8 cellular contexts compared by ENCODE assay signal in the genomic region with DNA sequence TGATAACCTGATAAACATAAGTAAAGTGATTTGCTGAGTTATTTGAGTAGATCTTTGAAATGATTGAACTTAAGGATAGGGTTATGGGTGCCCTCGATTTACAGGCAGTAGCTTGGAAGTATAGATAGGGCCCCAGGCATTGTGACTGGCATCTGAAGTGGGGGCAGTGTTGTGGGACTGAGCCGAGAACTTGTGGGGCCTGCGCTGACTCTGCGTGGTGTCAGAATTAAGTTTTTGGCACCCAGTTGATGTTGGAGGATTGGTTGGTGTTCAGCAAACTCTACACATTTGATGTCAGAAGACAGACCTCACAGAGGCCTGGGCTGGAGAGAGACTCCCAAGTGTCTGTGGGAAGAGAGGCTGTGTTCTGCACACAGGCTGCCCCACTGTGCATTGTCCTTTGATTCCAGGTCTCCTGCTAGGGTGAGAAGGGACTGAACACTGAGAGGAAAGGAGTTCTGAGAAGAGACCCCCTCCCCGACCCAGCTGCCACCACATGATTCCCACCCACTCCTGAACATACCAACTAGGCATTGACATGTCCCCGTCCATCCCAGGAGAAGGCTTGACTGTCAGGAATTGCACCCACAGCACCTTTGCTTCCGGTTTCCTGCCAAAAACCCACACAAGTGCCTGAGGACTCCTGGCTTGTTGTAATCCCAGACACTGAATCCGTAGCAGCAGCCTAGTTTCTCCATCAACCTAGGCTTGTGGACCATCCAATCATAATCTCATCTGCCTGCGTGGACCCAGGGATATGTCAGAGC. TPM values are rescaled to one million over a fixed set of nuclear protein-coding genes. Genes with fewer than 3 reads are reported as not detected.
DNase-seq lines count a peak whose midpoint lies in the region; ATAC-seq and TF ChIP-seq lines count a peak whose summit lies in the region.

No MANE protein-coding gene starts in this region.

- H2BK15ac ChIP-seq in IMR-90 (ENCODE audit: low read depth, low read length) = peak overlapping the region; percentile 51; the same call in 1 of the 3 replicates

- H3K56ac ChIP-seq in IMR-90 (ENCODE audit: extremely low read depth, insufficient read depth, low read length) = no peak overlapping the region

- H3K4me1 Mint-ChIP-seq in nephron = peaks cover 22% of the 10 kb centered on the region

- H4K8ac ChIP-seq in IMR-90 (ENCODE audit: low read depth in 2 of 2, low read length in 2 of 2) = peak overlapping the region in 1 of 2 experiments; percentile 4; a peak in 2 of 4 replicates

- TF ChIP-seq CTCF in IMR-90 (conservative IDR thresholded peaks at IDR 0.05; ENCODE audit: low read depth, low read length) (no peak), breast epithelium (IDR thresholded peaks at IDR 0.05) (no peak), nephron (IDR thresholded peaks at IDR 0.05; ENCODE audit: unreplicated experiment in 3 of 3) (no peak), WERI-Rb-1 (IDR thresholded peaks at IDR 0.05; ENCODE audit: low read depth, low read length) (no peak)

- H2BK5ac ChIP-seq in IMR-90 (ENCODE audit: low read depth, low read length, poor library complexity, severe bottlenecking) = peak overlapping the region; percentile 84

- no peak for ATAC-seq in IMR-90 (ENCODE audit: low read depth)

- peak overlapping the region; percentile 48 for H3K18ac ChIP-seq in IMR-90 (ENCODE audit: low read depth, low read length)

- H2AFZ ChIP-seq in IMR-90 (replicated peaks; ENCODE audit: low read length, poor library complexity) = peak overlapping the region; percentile 13

- peaks cover 3% of the 10 kb centered on the region for H3K27me3 Mint-ChIP-seq in nephron (ENCODE audit: low read depth)

- intact Hi-C loops in IMR-90 (cut with micrococcal nuclease) (loop anchor here (10.0 kb wide), 1 partner anchor 693 kb away; the partner anchor contains the start of gene FUS), breast epithelium (cut with DNase I; ENCODE audit: low total_unique reads) (no loop called here)

- H3K27ac ChIP-seq in BLaER1 treated with 17β-estradiol and CSF1 and Interleukin-3, amounts not matched to agents 10 nM and 100 nM = peak overlapping the region in 7 of 11 experiments; percentile 20 to 100 (median 98); a peak in 12 of 22 replicates
- H3K27ac ChIP-seq in IMR-90 (ENCODE audit: insufficient read depth, low read length) (peak overlapping the region; percentile 83), breast epithelium (peak overlapping the region; percentile 89 to 90), WERI-Rb-1 (no peak overlapping the region)

- peaks cover 41 to 71% of the 10 kb centered on the region in 2 experiments for H3K79me1 ChIP-seq in IMR-90 (ENCODE audit: low read depth in 1 of 2, low read length in 2 of 2)

- dilution Hi-C loops in IMR-90 (cut with HindIII; ENCODE audit: low sequenced_read_pairs, unreplicated experiment) = no loop called here

- 100% methylated on average over 2 of the region's 9 CpGs; no CpG with 5 or more reads in 1 of the 2 experiments for WGBS in IMR-90 (ENCODE audit: extremely low coverage in 2 of 2, insufficient read length in 1 of 2), 2 experiments

- peak overlapping the region in 4 of 11 experiments; percentile 68 to 100 (median 100); a peak in 8 of 22 replicates for H3K9ac ChIP-seq in BLaER1 treated with 17β-estradiol and CSF1 and Interleukin-3, amounts not matched to agents 10 nM and 100 nM
- peak overlapping the region; percentile 22; the same call in 1 of the 2 replicates for H3K9ac ChIP-seq in IMR-90 (ENCODE audit: low read depth, low read length)

- peaks cover 29 to 68% (median 45%) of the 10 kb centered on the region in 10 experiments for H3K4me1 ChIP-seq in BLaER1 treated with 17β-estradiol and CSF1 and Interleukin-3, amounts not matched to agents 10 nM and 100 nM
- peaks cover 23% of the 10 kb centered on the region for H3K4me1 ChIP-seq in IMR-90 (ENCODE audit: control insufficient read depth, insufficient read depth, low read length)
- H3K4me1 ChIP-seq in breast epithelium = peaks cover 5 to 29% of the 10 kb centered on the region in 2 donors

- peak overlapping the region; percentile 53 for H2AK9ac ChIP-seq in IMR-90 (replicated peaks; ENCODE audit: low read depth, low read length, poor library complexity)

- in situ Hi-C loops in IMR-90 (cut with MboI; ENCODE audit: low sequenced_read_pairs) = loop anchor here (5.0 to 10.0 kb wide), 2 partner anchors 371 to 683 kb away; partner anchors contain the start of gene RUSF1

- no peak overlapping the region for H3K4me3 Mint-ChIP-seq in nephron

- peak overlapping the region; percentile 57 to 80 (median 73) for H3K27ac Mint-ChIP-seq in nephron

- CTCF ChIA-PET in IMR-90 (lab: Yijun Ruan, JAX) = interaction anchor here (0.6 to 1.7 kb wide), 4 partner anchors 10 to 726 kb away, joined by 3 to 12 read pairs (median 4); no protein-coding TSS in a partner anchor

- peaks cover 67% of the 10 kb centered on the region for H3K36me3 Mint-ChIP-seq in nephron (ENCODE audit: low read depth)

- H3K4ac ChIP-seq in IMR-90 (ENCODE audit: low read depth, low read length) = peak overlapping the region; percentile 39; the same call in 1 of the 2 replicates

- peak overlapping the region; percentile 43 for H2AK5ac ChIP-seq in IMR-90 (ENCODE audit: low read depth, low read length)

- H3K9me3 Mint-ChIP-seq in nephron = no peaks in the 10 kb centered on the region

- H3K9me1 ChIP-seq in IMR-90 (ENCODE audit: insufficient read depth, low read length) = peaks cover 9% of the 10 kb centered on the region

- H3K4me2 ChIP-seq in BLaER1 treated with 17β-estradiol and CSF1 and Interleukin-3, amounts not matched to agents 10 nM and 100 nM = peak overlapping the region in 7 of 11 experiments; percentile 82 to 99 (median 96); a peak in 13 of 22 replicates
- H3K4me2 ChIP-seq in IMR-90 (ENCODE audit: low read depth, low read length) = peak overlapping the region; percentile 44; the same call in 1 of the 2 replicates

- H4K91ac ChIP-seq in IMR-90 (ENCODE audit: insufficient read depth, low read depth, low read length) = peak overlapping the region; percentile 42; the same call in 1 of the 2 replicates

- H2BK20ac ChIP-seq in IMR-90 (ENCODE audit: low read depth, low read length) = peak overlapping the region; percentile 6; the same call in 1 of the 2 replicates

- BruUV-seq in IMR-90 (replicated peaks; lab: Mats Ljungman, UMichigan) = no TSS peak

- POLR2A ChIA-PET in IMR-90 (lab: Charles Lee; ENCODE audit: unreplicated experiment) = no interaction called here

- no peak for DNase-seq in IMR-90
- DNase-seq in breast epithelium (ENCODE audit: low spot score in 2 of 2) = no peak
- no peak for DNase-seq in WERI-Rb-1
- no peak for DNase-seq in NCI-H510A treated with DMSO at 0.1 percent for 48 hours (lab: John Stamatoyannopoulos, UW)
- no peak for DNase-seq in COR-L47 (lab: John Stamatoyannopoulos, UW)
- DNase-seq in activated CD4-positive, CD25-positive, alpha-beta regulatory T cell treated with anti-CD3 and anti-CD28 coated beads, Interleukin-2, amount 50 U/mL, for 72 hours = no peak

- 0 out of 2 replicates have a peak overlapping the region, but pooled peaks have one; percentile 1 for H2BK120ac ChIP-seq in IMR-90 (ENCODE audit: low read depth, low read length)

- TF ChIP-seq POLR2A in IMR-90 (IDR thresholded peaks at IDR 0.05; ENCODE audit: low read depth, low read length) (no peak), breast epithelium (IDR thresholded peaks at IDR 0.05) (no peak)

- peaks cover 34 to 81% (median 75%) of the 10 kb centered on the region in 11 experiments; a peak in 21 of 22 replicates for H3K9me3 ChIP-seq in BLaER1 treated with 17β-estradiol and CSF1 and Interleukin-3, amounts not matched to agents 10 nM and 100 nM (replicated peaks in 1 of 11)
- H3K9me3 ChIP-seq in IMR-90 (ENCODE audit: control insufficient read depth, insufficient read depth, low read length) (0 out of 2 replicates have a peak, but pooled peaks cover 2% of the 10 kb centered on the region), breast epithelium (no peaks in the 10 kb centered on the region), WERI-Rb-1 (ENCODE audit: severe bottlenecking) (no peaks in the 10 kb centered on the region)

- no peak for TF ChIP-seq RAD21 in IMR-90 (IDR thresholded peaks at IDR 0.05; ENCODE audit: low read length)

- H3K14ac ChIP-seq in IMR-90 (replicated peaks; ENCODE audit: low read depth, low read length) = no peak overlapping the region

- H3K36me3 ChIP-seq in BLaER1 treated with 17β-estradiol and CSF1 and Interleukin-3, amounts not matched to agents 10 nM and 100 nM = peaks cover 70 to 81% (median 78%) of the 10 kb centered on the region in 11 experiments
- H3K36me3 ChIP-seq in IMR-90 (ENCODE audit: control insufficient read depth, insufficient read depth, low read length) = peaks cover 11% of the 10 kb centered on the region
- H3K36me3 ChIP-seq in breast epithelium = no peaks in the 10 kb centered on the region
- peaks cover 8% of the 10 kb centered on the region for H3K36me3 ChIP-seq in WERI-Rb-1

- H4K20me1 ChIP-seq in BLaER1 treated with 17β-estradiol and CSF1 and Interleukin-3, amounts not matched to agents 10 nM and 100 nM = peaks cover 55 to 88% (median 77%) of the 10 kb centered on the region in 11 experiments
- peaks cover 15% of the 10 kb centered on the region for H4K20me1 ChIP-seq in IMR-90 (ENCODE audit: insufficient read depth, low read length)

- H3K23ac ChIP-seq in IMR-90 (ENCODE audit: low read depth, low read length) = no peak overlapping the region; the same call in 1 of the 2 replicates

- H3K4me3 ChIP-seq in BLaER1 treated with 17β-estradiol and CSF1 and Interleukin-3, amounts not matched to agents 10 nM and 100 nM = peak overlapping the region in 8 of 10 experiments; percentile 5 to 99 (median 34); a peak in 12 of 20 replicates
- H3K4me3 ChIP-seq in IMR-90 (ENCODE audit: insufficient read depth, low read depth, low read length) = no peak overlapping the region
- peak overlapping the region in 1 of 3 donors; percentile 6 for H3K4me3 ChIP-seq in breast epithelium
- H3K4me3 ChIP-seq in WERI-Rb-1 (ENCODE audit: low read depth, low read length) = no peak overlapping the region

- no peaks in the 10 kb centered on the region for H3K27me3 ChIP-seq in BLaER1 treated with 17β-estradiol and CSF1 and Interleukin-3, amounts not matched to agents 10 nM and 100 nM
- H3K27me3 ChIP-seq in IMR-90 (ENCODE audit: control insufficient read depth, insufficient read depth, low read length) = no peaks in the 10 kb centered on the region
- no peaks in the 10 kb centered on the region for H3K27me3 ChIP-seq in breast epithelium
- H3K27me3 ChIP-seq in WERI-Rb-1 (ENCODE audit: insufficient read depth, low read depth, severe bottlenecking) = no peaks in the 10 kb centered on the region

- H4K5ac ChIP-seq in IMR-90 (ENCODE audit: low read depth, low read length) = peak overlapping the region; percentile 40

TF ChIP-seq in IMR-90, 13 proteins besides CTCF, POLR2A, EP300 and RAD21 (continues in another document):
- no peak for TF ChIP-seq NFE2L2 (IDR thresholded peaks at IDR 0.05; ENCODE audit: low read depth, low read length)
- TF ChIP-seq MXI1 (IDR thresholded peaks at IDR 0.05; ENCODE audit: borderline replicate concordance, low read depth, low read length) = no peak
- no peak for TF ChIP-seq RFX5 (IDR thresholded peaks at IDR 0.05; ENCODE audit: low read depth, low read length)
- no peak for TF ChIP-seq SMC3 (IDR thresholded peaks at IDR 0.05; ENCODE audit: low read depth, low read length)

RNA-seq across cellular contexts. Expression of gene ZNF267, which starts 4.5 kb away (rescaled TPM):
- total RNA-seq in IMR-90 (2012; rRNA removed) = 15.6 and 22.2 TPM in 2 replicates
- 2.2 and 2.5 TPM in 2 replicates for polyA plus RNA-seq in IMR-90 (2012; rRNA removed)
- polyA plus RNA-seq in IMR-90 (2012; cell fraction: cytosol; rRNA removed) = 0.55 and 3.8 TPM in 2 replicates
- polyA plus RNA-seq in IMR-90 (2012; cell fraction: nucleus; rRNA removed; ENCODE audit: low replicate concordance) = 0.82 and 2.9 TPM in 2 replicates
- 10 to 100 TPM; 12.8 to 24.9 (median 13.8) TPM for total RNA-seq in breast epithelium

Comparison
In these comparisons a context has a peak if more than half of its experiments do, and no peak if none do; other contexts are left out.
1. H3K4me3 ChIP-seq: peak in BLaER1 treated with 17β-estradiol and CSF1 and Interleukin-3, amounts not matched to agents 10 nM and 100 nM (8 of 10); none in IMR-90 (single experiment) and WERI-Rb-1 (single experiment).